Comparison of ENCODE assay signal across 1 cellular context in the genomic region with DNA sequence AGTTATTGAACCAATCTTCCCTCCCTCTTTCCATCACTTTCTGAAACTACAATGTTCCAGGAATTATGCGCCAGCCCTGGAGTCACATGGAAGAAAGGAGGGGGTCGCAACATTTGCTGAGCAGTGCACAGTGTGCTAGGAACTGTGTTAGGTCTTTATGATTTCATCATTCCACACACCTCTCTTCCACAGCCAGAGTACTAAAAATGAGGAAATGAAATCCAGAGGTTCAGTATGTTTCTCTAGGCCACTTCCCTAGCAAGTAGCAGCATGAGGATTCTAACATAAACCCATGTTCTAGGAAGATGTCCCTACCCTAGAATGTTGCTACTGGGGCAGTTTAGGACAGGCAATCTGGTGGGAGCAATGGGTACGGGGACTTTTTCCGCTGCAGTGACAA.
TF ChIP-seq lines count a peak whose summit lies in the region.

No MANE protein-coding gene starts in this region.

TF ChIP-seq in WTC11, 78 proteins besides CTCF, POLR2A, EP300 and RAD21 (continued from another document):
- TF ChIP-seq, protein P1, sequence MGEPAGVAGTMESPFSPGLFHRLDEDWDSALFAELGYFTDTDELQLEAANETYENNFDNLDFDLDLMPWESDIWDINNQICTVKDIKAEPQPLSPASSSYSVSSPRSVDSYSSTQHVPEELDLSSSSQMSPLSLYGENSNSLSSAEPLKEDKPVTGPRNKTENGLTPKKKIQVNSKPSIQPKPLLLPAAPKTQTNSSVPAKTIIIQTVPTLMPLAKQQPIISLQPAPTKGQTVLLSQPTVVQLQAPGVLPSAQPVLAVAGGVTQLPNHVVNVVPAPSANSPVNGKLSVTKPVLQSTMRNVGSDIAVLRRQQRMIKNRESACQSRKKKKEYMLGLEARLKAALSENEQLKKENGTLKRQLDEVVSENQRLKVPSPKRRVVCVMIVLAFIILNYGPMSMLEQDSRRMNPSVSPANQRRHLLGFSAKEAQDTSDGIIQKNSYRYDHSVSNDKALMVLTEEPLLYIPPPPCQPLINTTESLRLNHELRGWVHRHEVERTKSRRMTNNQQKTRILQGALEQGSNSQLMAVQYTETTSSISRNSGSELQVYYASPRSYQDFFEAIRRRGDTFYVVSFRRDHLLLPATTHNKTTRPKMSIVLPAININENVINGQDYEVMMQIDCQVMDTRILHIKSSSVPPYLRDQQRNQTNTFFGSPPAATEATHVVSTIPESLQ (CRISPR knock-in tag; IDR thresholded peaks at IDR 0.05) = no peak
- TF ChIP-seq, protein P2, sequence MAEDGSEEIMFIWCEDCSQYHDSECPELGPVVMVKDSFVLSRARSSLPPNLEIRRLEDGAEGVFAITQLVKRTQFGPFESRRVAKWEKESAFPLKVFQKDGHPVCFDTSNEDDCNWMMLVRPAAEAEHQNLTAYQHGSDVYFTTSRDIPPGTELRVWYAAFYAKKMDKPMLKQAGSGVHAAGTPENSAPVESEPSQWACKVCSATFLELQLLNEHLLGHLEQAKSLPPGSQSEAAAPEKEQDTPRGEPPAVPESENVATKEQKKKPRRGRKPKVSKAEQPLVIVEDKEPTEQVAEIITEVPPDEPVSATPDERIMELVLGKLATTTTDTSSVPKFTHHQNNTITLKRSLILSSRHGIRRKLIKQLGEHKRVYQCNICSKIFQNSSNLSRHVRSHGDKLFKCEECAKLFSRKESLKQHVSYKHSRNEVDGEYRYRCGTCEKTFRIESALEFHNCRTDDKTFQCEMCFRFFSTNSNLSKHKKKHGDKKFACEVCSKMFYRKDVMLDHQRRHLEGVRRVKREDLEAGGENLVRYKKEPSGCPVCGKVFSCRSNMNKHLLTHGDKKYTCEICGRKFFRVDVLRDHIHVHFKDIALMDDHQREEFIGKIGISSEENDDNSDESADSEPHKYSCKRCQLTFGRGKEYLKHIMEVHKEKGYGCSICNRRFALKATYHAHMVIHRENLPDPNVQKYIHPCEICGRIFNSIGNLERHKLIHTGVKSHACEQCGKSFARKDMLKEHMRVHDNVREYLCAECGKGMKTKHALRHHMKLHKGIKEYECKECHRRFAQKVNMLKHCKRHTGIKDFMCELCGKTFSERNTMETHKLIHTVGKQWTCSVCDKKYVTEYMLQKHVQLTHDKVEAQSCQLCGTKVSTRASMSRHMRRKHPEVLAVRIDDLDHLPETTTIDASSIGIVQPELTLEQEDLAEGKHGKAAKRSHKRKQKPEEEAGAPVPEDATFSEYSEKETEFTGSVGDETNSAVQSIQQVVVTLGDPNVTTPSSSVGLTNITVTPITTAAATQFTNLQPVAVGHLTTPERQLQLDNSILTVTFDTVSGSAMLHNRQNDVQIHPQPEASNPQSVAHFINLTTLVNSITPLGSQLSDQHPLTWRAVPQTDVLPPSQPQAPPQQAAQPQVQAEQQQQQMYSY (CRISPR knock-in tag; IDR thresholded peaks at IDR 0.05) = no peak
- TF ChIP-seq OVOL2 (CRISPR knock-in tag; IDR thresholded peaks at IDR 0.05; ENCODE audit: borderline replicate concordance) (no peak), ZNF423 (CRISPR knock-in tag; IDR thresholded peaks at IDR 0.05) (no peak), MAX (CRISPR knock-in tag; IDR thresholded peaks at IDR 0.05) (no peak), RORB (CRISPR knock-in tag; IDR thresholded peaks at IDR 0.05) (no peak)
